ENCODE assay signal across 8 cellular contexts in genomic region chr10:91006001-91006751, GRCh38.
A peak's percentile ranks its signal among the peaks of the same experiment; 100 is the strongest.
DNase-seq lines count a peak whose midpoint lies in the region; ATAC-seq, FAIRE-seq and TF ChIP-seq lines count a peak whose summit lies in the region.

No MANE protein-coding gene starts in this region.

- peak overlapping the region; percentile 73 for H3K4me3 Mint-ChIP-seq in CD8-positive, alpha-beta T cell
- H3K4me3 Mint-ChIP-seq in osteocyte (ENCODE audit: unreplicated experiment): no peak overlapping the region

- in situ Hi-C loops in transverse colon (cut with MboI; ENCODE audit: low pct_ligation_motif_present in 1 of 4, low pct_unique_long_range_greater_than_20kb in 1 of 4, low sequenced_read_pairs in 3 of 4): loop anchor here (5.0 to 10.0 kb wide), 3 partner anchors 241 to 249 kb away; no protein-coding TSS in a partner anchor

- peak; percentile 91 for ATAC-seq in CD8-positive, alpha-beta T cell
- ATAC-seq in GM19395 (IDR thresholded peaks at IDR 0.05; ENCODE audit: unreplicated experiment): peak; percentile 56

- no peak overlapping the region for H3K27ac ChIP-seq in CD8-positive, alpha-beta T cell (ENCODE audit: low read depth, low read length)
- no peak overlapping the region for H3K27ac ChIP-seq in transverse colon

- H3K9me3 ChIP-seq in CD8-positive, alpha-beta T cell (ENCODE audit: low read length): no peaks in the 10 kb centered on the region
- no peaks in the 10 kb centered on the region for H3K9me3 ChIP-seq in transverse colon

- H3K4me1 ChIP-seq in CD8-positive, alpha-beta T cell (ENCODE audit: insufficient read depth, low read length): peaks cover 20% of the 10 kb centered on the region
- H3K4me1 ChIP-seq in transverse colon: peaks cover 0 to 6% (median 0%) of the 10 kb centered on the region in 4 donors

- peak; percentile 94 for TF ChIP-seq CTCF in CD8-positive, alpha-beta T cell (IDR thresholded peaks at IDR 0.05)
- TF ChIP-seq CTCF in osteocyte (IDR thresholded peaks at IDR 0.05) (peak; percentile 86), transverse colon (IDR thresholded peaks at IDR 0.05) (peak; percentile 83 to 95 (median 93))

- no peaks in the 10 kb centered on the region for H3K27me3 ChIP-seq in CD8-positive, alpha-beta T cell (ENCODE audit: insufficient read depth, low read length)
- H3K27me3 ChIP-seq in transverse colon: no peaks in the 10 kb centered on the region

- H3K36me3 Mint-ChIP-seq in CD8-positive, alpha-beta T cell: no peaks in the 10 kb centered on the region
- H3K36me3 Mint-ChIP-seq in osteocyte (ENCODE audit: unreplicated experiment): no peaks in the 10 kb centered on the region

- no peak for TF ChIP-seq EP300 in transverse colon (IDR thresholded peaks at IDR 0.05; ENCODE audit: low read depth)

- WGBS in transverse colon (ENCODE audit: low coverage in 1 of 2), 2 donors: 10 to 20% methylated on average over 2 of the region's 2 CpGs

- intact Hi-C loops in CD8-positive, alpha-beta T cell (cut with DNase I, micrococcal nuclease): loop anchor here (1.0 to 10.0 kb wide), 9 partner anchors 82 to 909 kb away; partner anchors contain the start of genes FGFBP3 (in 1 of the 2) and HECTD2 (in 1 of the 2)
- intact Hi-C loops in transverse colon (cut with DNase I; ENCODE audit: low total_unique reads): loop anchor here (5.0 kb wide), 1 partner anchor 241 kb away; no protein-coding TSS in a partner anchor

- CTCF ChIA-PET in CD8-positive, alpha-beta T cell (lab: Charles Lee): interaction anchor here (0.6 to 14.2 kb wide), 56 partner anchors 8 to 629 kb away, joined by 3 to 268 read pairs (median 4); partner anchors contain the start of gene PCGF5

- H3K27ac Mint-ChIP-seq in CD8-positive, alpha-beta T cell: peak overlapping the region; percentile 73
- no peak overlapping the region for H3K27ac Mint-ChIP-seq in osteocyte (ENCODE audit: unreplicated experiment)

- peak; percentile 46 for FAIRE-seq in RCC 7860 (lab: Jason Lieb, UNC)

- POLR2A ChIA-PET in CD8-positive, alpha-beta T cell (lab: Charles Lee): interaction anchor here (0.8 to 2.3 kb wide), 6 partner anchors 11 to 397 kb away, joined by 3 to 10 read pairs (median 4); no protein-coding TSS in a partner anchor

- H3K9me3 Mint-ChIP-seq in CD8-positive, alpha-beta T cell: no peaks in the 10 kb centered on the region
- no peaks in the 10 kb centered on the region for H3K9me3 Mint-ChIP-seq in osteocyte (ENCODE audit: unreplicated experiment)

- peak; percentile 37 to 78 (median 57) for DNase-seq in CD8-positive, alpha-beta T cell
- peak; percentile 43 for DNase-seq in HS-5 (ENCODE audit: low read depth)
- peak; percentile 36 for DNase-seq in RCC 7860 (ENCODE audit: low spot score)
- DNase-seq in activated T-helper 1 cell treated with anti-CD3 and anti-CD28 coated beads, Interleukin-2, amount 50 U/mL, for 16 hours (ENCODE audit: low read depth in 1 of 2, low spot score in 1 of 2): peak; percentile 15 to 43
- DNase-seq in fibroblast of the conjunctiva (ENCODE audit: low read depth): peak; percentile 74
- no peak for DNase-seq in osteocyte (ENCODE audit: extremely low spot score, unreplicated experiment)
- DNase-seq in transverse colon: peak; percentile 59

- no peak for TF ChIP-seq POLR2A in transverse colon (IDR thresholded peaks at IDR 0.05)

- no peaks in the 10 kb centered on the region for H3K36me3 ChIP-seq in CD8-positive, alpha-beta T cell (ENCODE audit: insufficient read depth, low read length)
- H3K36me3 ChIP-seq in transverse colon: no peaks in the 10 kb centered on the region

- H3K4me1 Mint-ChIP-seq in CD8-positive, alpha-beta T cell (ENCODE audit: low read depth): peaks cover 21% of the 10 kb centered on the region
- H3K4me1 Mint-ChIP-seq in osteocyte (ENCODE audit: unreplicated experiment): peaks cover 10% of the 10 kb centered on the region

- no peak overlapping the region for H3K4me3 ChIP-seq in CD8-positive, alpha-beta T cell (ENCODE audit: low read depth, low read length)
- no peak overlapping the region for H3K4me3 ChIP-seq in transverse colon

- no peaks in the 10 kb centered on the region for H3K27me3 Mint-ChIP-seq in CD8-positive, alpha-beta T cell (ENCODE audit: low read depth)
- H3K27me3 Mint-ChIP-seq in osteocyte (ENCODE audit: unreplicated experiment): no peaks in the 10 kb centered on the region
